13 cellular contexts compared by ENCODE assay signal in the genomic region with DNA sequence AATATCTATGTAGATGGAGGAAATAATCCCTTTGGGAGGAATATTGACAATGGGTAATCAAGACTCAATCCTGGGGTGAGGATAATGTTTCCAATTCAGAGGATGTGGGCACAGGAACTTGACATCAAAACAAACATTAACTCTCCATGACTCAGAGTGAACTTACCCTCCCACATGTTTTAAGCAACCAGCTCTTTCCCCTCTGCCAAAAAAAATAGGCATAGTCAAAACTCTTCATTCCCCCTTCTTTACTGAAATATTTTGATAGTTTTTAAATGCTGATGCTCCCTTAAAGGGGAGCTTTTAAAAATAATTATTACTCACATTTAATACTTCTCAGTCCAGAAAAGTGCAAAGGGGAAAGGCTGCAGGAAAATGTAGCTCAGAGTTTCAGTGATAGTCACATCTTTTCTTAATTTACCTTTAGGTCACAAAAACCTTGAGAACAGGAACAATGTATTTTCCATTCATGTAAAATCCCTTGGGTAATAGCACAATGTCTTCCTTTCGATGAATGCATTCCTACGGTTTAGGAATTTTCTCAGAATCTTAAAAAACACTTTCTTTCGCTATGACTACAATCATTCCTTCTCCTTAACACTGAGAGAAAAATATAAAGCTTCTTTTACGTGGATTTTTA.
A peak's percentile ranks its signal among the peaks of the same experiment; 100 is the strongest.
DNase-seq lines count a peak whose midpoint lies in the region; TF ChIP-seq lines count a peak whose summit lies in the region.
"Had no signal": no experiment of that assay in that cellular context is flagged by ENCODE, and none has a peak within 500 bp of the region (broad histone marks: within the 10 kb centered on the region; RNA-seq: fewer than 3 reads in every experiment).

No MANE protein-coding gene starts in this region.

- no peaks in the 10 kb centered on the region for H3K9me3 ChIP-seq in MG63
- no peaks in the 10 kb centered on the region for H3K9me3 ChIP-seq in esophagus muscularis mucosa
- no peaks in the 10 kb centered on the region for H3K9me3 ChIP-seq in effector memory CD4-positive, alpha-beta T cell (ENCODE audit: control insufficient read depth, low read length)

- H3K4me1 ChIP-seq in esophagus muscularis mucosa, result no peaks in the 10 kb centered on the region
- H3K4me1 ChIP-seq in effector memory CD4-positive, alpha-beta T cell (ENCODE audit: control insufficient read depth, insufficient read depth, low read length, poor library complexity, severe bottlenecking), result no peaks in the 10 kb centered on the region

- WGBS in esophagus muscularis mucosa, result 70% methylated on average over 4 of the region's 4 CpGs

- H3K4me3 ChIP-seq in MG63 (no peak overlapping the region), astrocyte of the spinal cord (ENCODE audit: low read depth, low read length) (no peak overlapping the region), esophagus muscularis mucosa (no peak overlapping the region)
- H3K4me3 ChIP-seq in effector memory CD4-positive, alpha-beta T cell (ENCODE audit: insufficient read depth, low read depth, low read length, poor library complexity, severe bottlenecking), result no peak overlapping the region
- H3K4me3 ChIP-seq: GM12878, PC-9 had no signal

- in situ Hi-C loops in astrocyte of the spinal cord (cut with HindIII; ENCODE audit: low sequenced_read_pairs), result no loop called here

- TF ChIP-seq EP300 in esophagus muscularis mucosa (IDR thresholded peaks at IDR 0.05), result no peak

- H3K36me3 ChIP-seq in MG63 (no peaks in the 10 kb centered on the region), esophagus muscularis mucosa (no peaks in the 10 kb centered on the region)
- no peaks in the 10 kb centered on the region for H3K36me3 ChIP-seq in effector memory CD4-positive, alpha-beta T cell (ENCODE audit: control insufficient read depth, insufficient read depth, low read length)

- no peak for TF ChIP-seq POLR2A in esophagus muscularis mucosa (IDR thresholded peaks at IDR 0.05; ENCODE audit: low read depth)

- intact Hi-C loops in esophagus muscularis mucosa (cut with DNase I), result no loop called here

- DNase-seq in DMS114 treated with DMSO at 0.1 percent for 48 hours (lab: John Stamatoyannopoulos, UW; ENCODE audit: unreplicated experiment), result peak; percentile 40
- peak; percentile 32 for DNase-seq in MG63
- peak; percentile 74 for DNase-seq in astrocyte of the spinal cord (ENCODE audit: low read depth, low spot score)
- DNase-seq in kidney tubule cell (ENCODE audit: low spot score), result peak; percentile 58
- DNase-seq in stimulated activated CD4-positive, alpha-beta T cell treated with anti-CD3 and anti-CD28 coated beads, Interleukin-2, amount 100 ng/mL, for 48 hours, result no peak
- DNase-seq in SK-N-DZ (ENCODE audit: low spot score), result no peak
- no peak for DNase-seq in esophagus muscularis mucosa (ENCODE audit: extremely low spot score)
- DNase-seq in effector memory CD4-positive, alpha-beta T cell, result no peak
- DNase-seq: activated naive CD4-positive, alpha-beta T cell treated with anti-CD3 and anti-CD28 coated beads, Interleukin-2, amount 10 ng/mL, durations not matched to agents 7 days and 5 days; CD4-positive, CD25-positive, alpha-beta regulatory T cell; endodermal cell; PC-9 had no signal

- H3K27me3 ChIP-seq in MG63 (no peaks in the 10 kb centered on the region), esophagus muscularis mucosa (no peaks in the 10 kb centered on the region)
- H3K27me3 ChIP-seq in effector memory CD4-positive, alpha-beta T cell (replicated peaks; ENCODE audit: control insufficient read depth, insufficient read depth, low read length, poor library complexity, severe bottlenecking), result no peaks in the 10 kb centered on the region

- TF ChIP-seq CTCF in astrocyte of the spinal cord (IDR thresholded peaks at IDR 0.05; ENCODE audit: low read depth, low read length) (no peak), esophagus muscularis mucosa (IDR thresholded peaks at IDR 0.05) (no peak)

- H3K27ac ChIP-seq in esophagus muscularis mucosa (replicated peaks in 1 of 4), result no peak overlapping the region
- H3K27ac ChIP-seq in effector memory CD4-positive, alpha-beta T cell (ENCODE audit: insufficient read depth, low read length, poor library complexity, severe bottlenecking), result no peak overlapping the region
- H3K27ac ChIP-seq: PC-9 had no signal

Comparison
In these comparisons a context has a peak if more than half of its experiments do, and no peak if none do; other contexts are left out.
1. DNase-seq: peak in DMS114 treated with DMSO at 0.1 percent for 48 hours (single experiment), MG63 (single experiment), astrocyte of the spinal cord (single experiment) and kidney tubule cell (single experiment); none in stimulated activated CD4-positive, alpha-beta T cell treated with anti-CD3 and anti-CD28 coated beads, Interleukin-2, amount 100 ng/mL, for 48 hours (0 of 2), SK-N-DZ (single experiment), esophagus muscularis mucosa (single experiment) and effector memory CD4-positive, alpha-beta T cell (0 of 3).